Comparison of ENCODE assay signal across 8 cellular contexts in genomic region chr1:161382214-161383019, GRCh38. TPM values are rescaled to one million over a fixed set of nuclear protein-coding genes. Genes with fewer than 3 reads are reported as not detected.
DNase-seq lines count a peak whose midpoint lies in the region; ATAC-seq and TF ChIP-seq lines count a peak whose summit lies in the region.

No MANE protein-coding gene starts in this region.

- no peak overlapping the region for H2BK15ac ChIP-seq in mesenchymal stem cell (ENCODE audit: low read depth, poor library complexity, severe bottlenecking)

- DNase-seq in GM04503 (ENCODE audit: low read depth) (peak; percentile 35), Panc1 (ENCODE audit: low read depth, low spot score) (peak; percentile 68), dermis blood vessel endothelial cell (peak; percentile 81), mesenchymal stem cell (peak; percentile 78), uterus (peak in 1 of 2 donors; percentile 26)

- H2AK5ac ChIP-seq in mesenchymal stem cell (ENCODE audit: low read length, severe bottlenecking): no peak overlapping the region

- no peaks in the 10 kb centered on the region for H3K79me1 ChIP-seq in mesenchymal stem cell (replicated peaks; ENCODE audit: low read length, poor library complexity, severe bottlenecking)

- H3K4me2 ChIP-seq in mesenchymal stem cell (ENCODE audit: low read length, poor library complexity, severe bottlenecking): no peak overlapping the region

- no peak overlapping the region for H3K23ac ChIP-seq in mesenchymal stem cell (ENCODE audit: low read length in 2 of 2)

- TF ChIP-seq CTCF in LNCAP (IDR thresholded peaks at IDR 0.05): peak; percentile 69
- TF ChIP-seq CTCF in Panc1 (IDR thresholded peaks at IDR 0.05): peak; percentile 71; the same call in 1 of the 2 replicates
- TF ChIP-seq CTCF in uterus (IDR thresholded peaks at IDR 0.05): peak; percentile 63 to 79 (median 70)

- peaks cover 20% of the 10 kb centered on the region for H3K4me1 ChIP-seq in Panc1 (ENCODE audit: control insufficient read depth, insufficient read depth, low read length)
- H3K4me1 ChIP-seq in mesenchymal stem cell (ENCODE audit: control insufficient read depth, insufficient read depth, low read depth, low read length): peaks cover 2% of the 10 kb centered on the region
- H3K4me1 ChIP-seq in uterus: no peaks in the 10 kb centered on the region

- in situ Hi-C loops in Panc1 (cut with HindIII; ENCODE audit: low pct_unique_long_range_greater_than_20kb, low sequenced_read_pairs): loop anchor here (25.0 kb wide), 1 partner anchor 170 kb away; the partner anchor contains the start of genes APOA2, FCER1G and NDUFS2

- peak overlapping the region; percentile 84 for H4K8ac ChIP-seq in mesenchymal stem cell (ENCODE audit: low read length)

- H3K14ac ChIP-seq in mesenchymal stem cell (ENCODE audit: low read length in 2 of 2): no peak overlapping the region

- ATAC-seq in Panc1 (peak; percentile 92), GM18873 (IDR thresholded peaks at IDR 0.05; ENCODE audit: low FRiP score, unreplicated experiment) (no peak), HG03469 (IDR thresholded peaks at IDR 0.05; ENCODE audit: unreplicated experiment) (no peak)

- H3K9ac ChIP-seq in mesenchymal stem cell (ENCODE audit: low read length): peak overlapping the region; percentile 86

- no peak overlapping the region for H2BK5ac ChIP-seq in mesenchymal stem cell (ENCODE audit: low read depth, low read length, poor library complexity, severe bottlenecking)

- POLR2A ChIA-PET in Panc1 (lab: Charles Lee): interaction anchor here (0.6 kb wide), 2 partner anchors 13 to 1350 kb away, joined by 3 to 4 read pairs; no protein-coding TSS in a partner anchor

- H2BK120ac ChIP-seq in mesenchymal stem cell (ENCODE audit: low read depth, low read length): no peak overlapping the region

- H3K9me3 ChIP-seq in Panc1 (ENCODE audit: control insufficient read depth, insufficient read depth, low read depth, low read length): no peaks in the 10 kb centered on the region
- H3K9me3 ChIP-seq in mesenchymal stem cell (ENCODE audit: control insufficient read depth, low read length): no peaks in the 10 kb centered on the region
- no peaks in the 10 kb centered on the region for H3K9me3 ChIP-seq in uterus

- H4K91ac ChIP-seq in mesenchymal stem cell (ENCODE audit: low read length): peak overlapping the region; percentile 34

- intact Hi-C loops in Panc1 (cut with micrococcal nuclease; ENCODE audit: unreplicated experiment) (no loop called here), uterus (cut with DNase I; ENCODE audit: low total_unique reads) (no loop called here)

- H2AFZ ChIP-seq in mesenchymal stem cell (ENCODE audit: low read depth, low read length): no peak overlapping the region

- peak overlapping the region in 1 of 2 experiments; percentile 49 for H2BK12ac ChIP-seq in mesenchymal stem cell (ENCODE audit: low read length in 2 of 2)

- H3K27ac ChIP-seq in Panc1 (ENCODE audit: low read length): peak overlapping the region; percentile 79
- H3K27ac ChIP-seq in mesenchymal stem cell (ENCODE audit: low read length, poor library complexity, severe bottlenecking): no peak overlapping the region
- H3K27ac ChIP-seq in uterus: peak overlapping the region; percentile 45 to 71

- H3K18ac ChIP-seq in mesenchymal stem cell (ENCODE audit: low read depth in 1 of 2, low read length in 2 of 2): no peak overlapping the region

- H3K4me3 ChIP-seq in Panc1 (ENCODE audit: low read depth in 2 of 2, low read length in 2 of 2): peak overlapping the region in 1 of 2 experiments; percentile 21; a peak in 2 of 4 replicates
- H3K4me3 ChIP-seq in mesenchymal stem cell (ENCODE audit: insufficient read depth in 1 of 2, low read depth in 1 of 2, low read length in 2 of 2): peak overlapping the region in 1 of 2 experiments; percentile 70
- H3K4me3 ChIP-seq in uterus: no peak overlapping the region

- peak overlapping the region in 1 of 2 experiments; percentile 13 for H3K4ac ChIP-seq in mesenchymal stem cell (ENCODE audit: low read depth in 1 of 2, low read length in 2 of 2)

- no peaks in the 10 kb centered on the region for H3K36me3 ChIP-seq in Panc1 (ENCODE audit: control insufficient read depth, insufficient read depth, low read length)
- no peaks in the 10 kb centered on the region for H3K36me3 ChIP-seq in mesenchymal stem cell (ENCODE audit: control insufficient read depth in 1 of 2, insufficient read depth in 2 of 2, low read depth in 1 of 2, low read length in 2 of 2)
- no peaks in the 10 kb centered on the region for H3K36me3 ChIP-seq in uterus

- no peaks in the 10 kb centered on the region for H3K27me3 ChIP-seq in Panc1 (ENCODE audit: control insufficient read depth, insufficient read depth, low read length)
- no peaks in the 10 kb centered on the region for H3K27me3 ChIP-seq in mesenchymal stem cell (ENCODE audit: control insufficient read depth in 1 of 2, insufficient read depth in 1 of 2, low read length in 2 of 2)
- no peaks in the 10 kb centered on the region for H3K27me3 ChIP-seq in uterus

- no peak for TF ChIP-seq POLR2A in uterus (IDR thresholded peaks at IDR 0.05)

- no TSS peak for BruUV-seq in Panc1 (replicated peaks; lab: Mats Ljungman, UMichigan)

- CTCF ChIA-PET in Panc1 (lab: Charles Lee): interaction anchor here (0.8 to 2.1 kb wide), 8 partner anchors 31 to 191 kb away, joined by 3 to 13 read pairs (median 3); partner anchors contain the start of gene TOMM40L

- WGBS in mesenchymal stem cell: 57% methylated on average over 4 of the region's 4 CpGs

RNA-seq across cellular contexts. Expression of gene CFAP126, which starts 14.7 kb away (rescaled TPM):
- not detected for total RNA-seq in Panc1 (2021; ENCODE audit: unreplicated experiment)
- polyA plus RNA-seq in Panc1 (2012; ENCODE audit: insufficient read length): 1.1 TPM
- not detected in 2 replicates for total RNA-seq in dermis blood vessel endothelial cell
- not detected for polyA plus RNA-seq in mesenchymal stem cell (2013, experiment 1 of 2)
- not detected for polyA plus RNA-seq in mesenchymal stem cell (2013, experiment 2 of 2)
- not detected for total RNA-seq in uterus
